Comparison of ENCODE assay signal across 12 cellular contexts in genomic region chr10:122022276-122022675, GRCh38. TPM values are rescaled to one million over a fixed set of nuclear protein-coding genes. Genes with fewer than 3 reads are reported as not detected.
"Had no signal": no experiment of that assay in that cellular context is flagged by ENCODE, and none has a peak within 500 bp of the region (broad histone marks: within the 10 kb centered on the region; RNA-seq: fewer than 3 reads in every experiment).

No MANE protein-coding gene starts in this region.

- H3K9me3 ChIP-seq: mucosa of descending colon had no signal

- ATAC-seq: activated T-helper 17 cell treated with anti-CD3 and anti-CD28 coated beads, Interleukin-2, amount 50 U/mL, for 72 hours; mucosa of descending colon had no signal

- DNase-seq: activated CD4-positive, alpha-beta T cell treated with anti-CD3 and anti-CD28 coated beads, Interleukin-2, amount 10 ng/mL, durations not matched to agents 7 days and 5 days; activated CD4-positive, CD25-positive, alpha-beta regulatory T cell; activated CD8-positive, alpha-beta memory T cell treated with anti-CD3 and anti-CD28 coated beads for 24 hours; activated naive CD4-positive, alpha-beta T cell treated with anti-CD3 and anti-CD28 coated beads for 36 hours; activated T-cell treated with anti-CD3 and anti-CD28 coated beads for 4 hours; central memory CD4-positive, alpha-beta T cell; cortex of kidney; effector CD8-positive, alpha-beta T cell; mucosa of descending colon; small intestine had no signal

- H3K4me3 ChIP-seq: lung, mucosa of descending colon had no signal

RNA-seq across cellular contexts. Expression of gene TACC2, which starts 33.3 kb away (rescaled TPM):
- total RNA-seq: activated CD4-positive, alpha-beta T cell treated with anti-CD3 and anti-CD28 coated beads, Interleukin-2, amount 10 ng/mL, durations not matched to agents 7 days and 5 days; activated naive CD4-positive, alpha-beta T cell treated with anti-CD3 and anti-CD28 coated beads for 36 hours; activated T-helper 17 cell treated with anti-CD3 and anti-CD28 coated beads, Interleukin-2, amount 50 U/mL, for 72 hours had no signal
